21 cellular contexts compared by ENCODE assay signal in genomic region chr4:27759621-27760020, GRCh38.
DNase-seq lines count a peak whose midpoint lies in the region; ATAC-seq lines count a peak whose summit lies in the region.
"Had no signal": no experiment of that assay in that cellular context is flagged by ENCODE, and none has a peak within 500 bp of the region (broad histone marks: within the 10 kb centered on the region; RNA-seq: fewer than 3 reads in every experiment).

No MANE protein-coding gene starts in this region.

- ATAC-seq in left lobe of liver (peak; percentile 32), HG03135 (IDR thresholded peaks at IDR 0.05; ENCODE audit: unreplicated experiment) (no peak)
- no peak for ATAC-seq in activated T-cell treated with anti-CD3 and anti-CD28 coated beads, Interleukin-2, amount 50 U/mL, for 4 hours
- ATAC-seq: HCT116, PC-3 had no signal

- no peak overlapping the region for H3K9ac ChIP-seq in adipocyte (ENCODE audit: low read length)
- H3K9ac ChIP-seq: SK-N-SH had no signal

- no peaks in the 10 kb centered on the region for H3K4me1 ChIP-seq in adipocyte (ENCODE audit: control insufficient read depth, insufficient read depth, low read length)

- peaks cover 5% of the 10 kb centered on the region for H3K9me3 Mint-ChIP-seq in activated T-cell treated with anti-CD3 and anti-CD28 coated beads, Interleukin-2, amount 50 U/mL, for 4 hours

- no peaks in the 10 kb centered on the region for H3K36me3 ChIP-seq in adipocyte (ENCODE audit: control insufficient read depth, insufficient read depth, low read length, severe bottlenecking)

- DNase-seq in NCI-H510A treated with DMSO at 0.1 percent for 48 hours (lab: John Stamatoyannopoulos, UW) (peak; percentile 8), NCI-H510A (lab: John Stamatoyannopoulos, UW) (no peak), adipocyte (ENCODE audit: low read depth) (peak; percentile 1), left lobe of liver (ENCODE audit: low spot score) (no peak), superior temporal gyrus (ENCODE audit: extremely low spot score) (peak; percentile 29), HT-29 (ENCODE audit: low spot score) (no peak)
- DNase-seq in activated T-cell treated with anti-CD3 and anti-CD28 coated beads, Interleukin-2, amount 50 U/mL, for 4 hours, result no peak
- DNase-seq: Calu3; CD8-positive, alpha-beta memory T cell; EL; GF-D8; Karpas-422; NCI-H1694 treated with DMSO at 0.1 percent for 48 hours; NCI-H2081 treated with DMSO at 0.1 percent for 48 hours; NCI-H524 treated with DMSO at 0.1 percent for 48 hours; NCI-H82; PC-3; Right ventricle myocardium superior; SK-N-SH had no signal

- H3K4me1 Mint-ChIP-seq in activated T-cell treated with anti-CD3 and anti-CD28 coated beads, Interleukin-2, amount 50 U/mL, for 4 hours (ENCODE audit: low read depth), result no peaks in the 10 kb centered on the region
- H3K4me1 Mint-ChIP-seq: CD8-positive, alpha-beta memory T cell had no signal

- H3K36me3 Mint-ChIP-seq in activated T-cell treated with anti-CD3 and anti-CD28 coated beads, Interleukin-2, amount 50 U/mL, for 4 hours (ENCODE audit: insufficient read depth), result no peaks in the 10 kb centered on the region
- H3K36me3 Mint-ChIP-seq: CD8-positive, alpha-beta memory T cell had no signal

- H3K9me3 ChIP-seq in adipocyte (ENCODE audit: control insufficient read depth, low read length), result no peaks in the 10 kb centered on the region
- H3K9me3 ChIP-seq: SK-N-SH had no signal

- H3K27me3 Mint-ChIP-seq in activated T-cell treated with anti-CD3 and anti-CD28 coated beads, Interleukin-2, amount 50 U/mL, for 4 hours (ENCODE audit: low read depth), result no peaks in the 10 kb centered on the region
- H3K27me3 Mint-ChIP-seq: CD8-positive, alpha-beta memory T cell had no signal

- H3K4me3 ChIP-seq in adipocyte (ENCODE audit: low read length), result no peak overlapping the region

- no peak overlapping the region for H3K4me3 Mint-ChIP-seq in activated T-cell treated with anti-CD3 and anti-CD28 coated beads, Interleukin-2, amount 50 U/mL, for 4 hours
- H3K4me3 Mint-ChIP-seq: CD8-positive, alpha-beta memory T cell had no signal

- no peaks in the 10 kb centered on the region for H3K27me3 ChIP-seq in adipocyte (replicated peaks; ENCODE audit: control insufficient read depth, insufficient read depth, low read length)

Comparison
In these comparisons a context has a peak if more than half of its experiments do, and no peak if none do; other contexts are left out.
1. DNase-seq: peak in NCI-H510A treated with DMSO at 0.1 percent for 48 hours (single experiment), adipocyte (single experiment) and superior temporal gyrus (single experiment); none in NCI-H510A (single experiment), left lobe of liver (single experiment), HT-29 (single experiment) and activated T-cell treated with anti-CD3 and anti-CD28 coated beads, Interleukin-2, amount 50 U/mL, for 4 hours (single experiment).